ENCODE assay signal across 27 cellular contexts in genomic region chrX:110410598-110410997, GRCh38. TPM values are rescaled to one million over a fixed set of nuclear protein-coding genes. Genes with fewer than 3 reads are reported as not detected.
DNase-seq lines count a peak whose midpoint lies in the region; ATAC-seq, FAIRE-seq and TF ChIP-seq lines count a peak whose summit lies in the region.
"Had no signal": no experiment of that assay in that cellular context is flagged by ENCODE, and none has a peak within 500 bp of the region (broad histone marks: within the 10 kb centered on the region; RNA-seq: fewer than 3 reads in every experiment).

No MANE protein-coding gene starts in this region.

- H3K9me1 ChIP-seq in K562 (ENCODE audit: control insufficient read depth, insufficient read depth, low read length), result no peaks in the 10 kb centered on the region

- intact Hi-C loops in K562 (cut with micrococcal nuclease), result loop anchor here (10.0 kb wide), 1 partner anchor 496 kb away; no protein-coding TSS in a partner anchor

- H3K79me2 ChIP-seq in K562 (ENCODE audit: control insufficient read depth, insufficient read depth, low read length), result no peaks in the 10 kb centered on the region

- peak overlapping the region; percentile 19 for H3K27ac Mint-ChIP-seq in nephron progenitor cell
- H3K27ac Mint-ChIP-seq: CD4-positive, alpha-beta T cell had no signal

- peak overlapping the region; percentile 16 for H3K4me3 Mint-ChIP-seq in nephron progenitor cell
- H3K4me3 Mint-ChIP-seq: CD4-positive, alpha-beta T cell had no signal

- TF ChIP-seq CTCF in cardiac muscle cell (IDR thresholded peaks at IDR 0.05; ENCODE audit: low read depth, low read length), result no peak
- TF ChIP-seq CTCF in right atrium auricular region (IDR thresholded peaks at IDR 0.05), result no peak
- TF ChIP-seq CTCF in K562 (IDR thresholded peaks at IDR 0.05 in 2 of 3, conservative IDR thresholded peaks at IDR 0.05 in 1 of 3; ENCODE audit: insufficient read depth in 2 of 3, low read depth in 1 of 3, low read length in 3 of 3), result no peak
- no peak for TF ChIP-seq CTCF in nephron progenitor cell (IDR thresholded peaks at IDR 0.05)

- TF ChIP-seq RAD21 in K562 (CRISPR knock-in tag; conservative IDR thresholded peaks at IDR 0.05 in 1 of 2, IDR thresholded peaks at IDR 0.05 in 1 of 2), result no peak

- TF ChIP-seq EP300 in K562 (IDR thresholded peaks at IDR 0.05; ENCODE audit: low read length), result no peak

- peak; percentile 12; the same call in 1 of the 3 replicates for ATAC-seq in K562

- no peaks in the 10 kb centered on the region for H3K36me3 Mint-ChIP-seq in nephron progenitor cell (ENCODE audit: low read depth)

- peak overlapping the region; percentile 72 for H3K4me2 ChIP-seq in K562 (ENCODE audit: insufficient read depth, low read length)

- in situ Hi-C loops in K562 (cut with MboI), result loop anchor here (25.0 kb wide), 1 partner anchor 498 kb away; no protein-coding TSS in a partner anchor

- no peaks in the 10 kb centered on the region for H3K27me3 ChIP-seq in cardiac muscle cell
- H3K27me3 ChIP-seq in right atrium auricular region, result no peaks in the 10 kb centered on the region
- no peaks in the 10 kb centered on the region for H3K27me3 ChIP-seq in K562 (ENCODE audit: control insufficient read depth in 2 of 2, insufficient read depth in 2 of 2, low read length in 2 of 2)

- H3K36me3 ChIP-seq in cardiac muscle cell (no peaks in the 10 kb centered on the region), right atrium auricular region (no peaks in the 10 kb centered on the region), K562 (ENCODE audit: control insufficient read depth, insufficient read depth, low read length) (no peaks in the 10 kb centered on the region; the same call in 2 of the 3 replicates)
- H3K36me3 ChIP-seq: BLaER1 treated with 17β-estradiol and CSF1 and Interleukin-3, amounts not matched to agents 10 nM and 100 nM had no signal

- no peak for TF ChIP-seq POLR2A in K562 (conservative IDR thresholded peaks at IDR 0.05)

- FAIRE-seq in K562 (lab: Jason Lieb, UNC), result peak; percentile 49
- FAIRE-seq: H1, HTR-8/SVneo had no signal

- peak overlapping the region; percentile 4 to 65; a peak in 3 of 4 replicates for H3K9ac ChIP-seq in K562 (ENCODE audit: insufficient read depth in 1 of 2, low read depth in 2 of 2, low read length in 2 of 2)
- H3K9ac ChIP-seq: BLaER1 treated with 17β-estradiol and CSF1 and Interleukin-3, amounts not matched to agents 10 nM and 100 nM had no signal

- no peaks in the 10 kb centered on the region for H4K20me1 ChIP-seq in K562 (replicated peaks; ENCODE audit: control insufficient read depth, insufficient read depth, low read length)

- no peak for DNase-seq in cardiac muscle cell (ENCODE audit: low read depth in 1 of 2, low spot score in 1 of 2)
- DNase-seq in right atrium auricular region (ENCODE audit: low spot score), result no peak
- DNase-seq in K562 (ENCODE audit: extremely low read depth in 1 of 4, low spot score in 3 of 4), result peak in 2 of 4 experiments; percentile 51 to 67
- no peak for DNase-seq in nephron progenitor cell
- no peak for DNase-seq in effector CD4-positive, alpha-beta T cell
- no peak for DNase-seq in hypothalamus (lab: John Stamatoyannopoulos, UW)
- DNase-seq in activated naive CD4-positive, alpha-beta T cell treated with Interleukin-2 at 50 U/mL for 16 hours, result no peak
- DNase-seq: AML-193; CD4-positive, alpha-beta T cell; COR-L47; KG1; MM.1S; NCI-H1417; NCI-H1694; NCI-H2029 treated with DMSO at 0.1 percent for 48 hours; NCI-H2171; NCI-H226; NCI-H510A; NCI-H69; SIG-M5; SW 1271 had no signal

- POLR2A ChIA-PET in K562 (lab: Yijun Ruan, JAX), result interaction anchor here (2.0 to 2.4 kb wide), 3 partner anchors 232 to 258 kb away, joined by 6 to 8 read pairs (median 7); no protein-coding TSS in a partner anchor

- H3K4me3 ChIP-seq in cardiac muscle cell, result no peak overlapping the region
- H3K4me3 ChIP-seq in right atrium auricular region, result no peak overlapping the region
- no peak overlapping the region for H3K4me3 ChIP-seq in K562
- H3K4me3 ChIP-seq: BLaER1 treated with 17β-estradiol and CSF1 and Interleukin-3, amounts not matched to agents 10 nM and 100 nM; SK-N-MC had no signal

- peaks cover 43% of the 10 kb centered on the region for H3K4me1 ChIP-seq in cardiac muscle cell (ENCODE audit: low read depth)
- H3K4me1 ChIP-seq in right atrium auricular region, result no peaks in the 10 kb centered on the region
- peaks cover 32 to 49% of the 10 kb centered on the region in 2 experiments; a peak in 4 of 5 replicates for H3K4me1 ChIP-seq in K562 (replicated peaks in 1 of 2; ENCODE audit: control insufficient read depth in 2 of 2, insufficient read depth in 2 of 2, low read length in 2 of 2)

- 0% methylated on average over 5 of the region's 5 CpGs for WGBS in K562 (ENCODE audit: insufficient coverage, low coverage, missing lambda C conversion rate)

- no TSS peak for BruUV-seq in K562 (replicated peaks; lab: Mats Ljungman, UMichigan)

- H3K9me3 ChIP-seq in cardiac muscle cell (ENCODE audit: low read depth) (no peaks in the 10 kb centered on the region), right atrium auricular region (no peaks in the 10 kb centered on the region), K562 (replicated peaks; ENCODE audit: control insufficient read depth, insufficient read depth, low read depth, low read length) (no peaks in the 10 kb centered on the region)
- H3K9me3 ChIP-seq: BLaER1 treated with 17β-estradiol and CSF1 and Interleukin-3, amounts not matched to agents 10 nM and 100 nM had no signal

- H3K4me1 Mint-ChIP-seq in nephron progenitor cell, result peaks cover 72% of the 10 kb centered on the region

- H3K9me3 Mint-ChIP-seq in nephron progenitor cell, result no peaks in the 10 kb centered on the region
- H3K9me3 Mint-ChIP-seq: CD4-positive, alpha-beta T cell had no signal

- H3K27ac ChIP-seq in cardiac muscle cell (peak overlapping the region; percentile 90), right atrium auricular region (no peak overlapping the region), K562 (ENCODE audit: extremely low read depth, low read depth, low read length) (peak overlapping the region; percentile 86)
- H3K27ac ChIP-seq: BLaER1 treated with 17β-estradiol and CSF1 and Interleukin-3, amounts not matched to agents 10 nM and 100 nM; SK-N-MC had no signal

- CTCF ChIA-PET in K562 (lab: Yijun Ruan, JAX; ENCODE audit: low intra/inter-chr PET ratio), result interaction anchor here (1.0 to 6.5 kb wide), 2 partner anchors 250 to 264 kb away, joined by 3 to 39 read pairs; no protein-coding TSS in a partner anchor

- peak overlapping the region; percentile 76 for H2AFZ ChIP-seq in K562 (ENCODE audit: low read depth, low read length)

- H3K27me3 Mint-ChIP-seq in nephron progenitor cell (ENCODE audit: low read depth, poor library complexity), result peaks cover 2% of the 10 kb centered on the region
- H3K27me3 Mint-ChIP-seq: CD4-positive, alpha-beta T cell had no signal

TF ChIP-seq in K562, 482 proteins besides CTCF, POLR2A, EP300 and RAD21 (continues in another document):
- TF ChIP-seq FOXJ3 (CRISPR knock-in tag; IDR thresholded peaks at IDR 0.05), result no peak
- no peak for TF ChIP-seq CEBPG (CRISPR knock-in tag; IDR thresholded peaks at IDR 0.05)
- no peak for TF ChIP-seq CEBPG (tag; conservative IDR thresholded peaks at IDR 0.05 in 1 of 2, IDR thresholded peaks at IDR 0.05 in 1 of 2)
- peak in 1 of 2 experiments; percentile 24 for TF ChIP-seq E2F6 (IDR thresholded peaks at IDR 0.05; ENCODE audit: borderline replicate concordance in 1 of 2, extremely low read depth in 1 of 2, insufficient read depth in 1 of 2, insufficient read length in 1 of 2, low read depth in 1 of 2, low read length in 1 of 2, poor library complexity in 1 of 2, severe bottlenecking in 1 of 2)
- TF ChIP-seq ID3 (CRISPR knock-in tag; IDR thresholded peaks at IDR 0.05), result no peak
- TF ChIP-seq ID3 (tag; IDR thresholded peaks at IDR 0.05), result peak; percentile 71; the same call in 1 of the 2 replicates

RNA-seq across cellular contexts. Expression of gene RTL9, which starts 52.0 kb away (rescaled TPM):
- total RNA-seq in cardiac muscle cell (0.74 and 1.4 TPM in 2 replicates), right atrium auricular region (under 1 TPM; 0.41 to 0.67 TPM), K562 (2014; rRNA removed) (0.04 and 0.05 TPM in 2 replicates), K562 (2014; rRNA removed; fragmentation: Illumina TruSeq; extraction: Trizol) (0.10 and 0.11 TPM in 2 replicates), K562 (2015; rRNA removed; fragmentation: Illumina TruSeq; extraction: Trizol) (0.04 TPM in 1 of 2 replicates, not detected in the other), K562 (2021) (0.16 and 0.31 TPM in 2 replicates)
- polyA plus RNA-seq in cardiac muscle cell (0.39 and 0.88 TPM in 2 replicates), K562 (2011; rRNA removed) (0.03 and 0.35 TPM in 2 replicates), K562 (2014; fragmentation: Illumina TruSeq; extraction: Trizol) (0.18 and 0.22 TPM in 2 replicates), K562 (2014; fragmentation: Nextera tagmentation; extraction: Ambion mirVana) (under 1 TPM in 1 of 2 experiments, not detected in 1; 0.06 TPM), K562 (2014; rRNA removed) (0.11 and 0.21 TPM in 2 replicates)
- 0.16 and 0.26 TPM in 2 replicates for total RNA-seq in K562 (2011; cell fraction: chromatin; rRNA removed; ENCODE audit: low replicate concordance)
- total RNA-seq in K562 (2011; cell fraction: nucleolus; rRNA removed), result under 0.01 TPM in 1 of 2 replicates, not detected in the other
- total RNA-seq in K562 (2011; cell fraction: nucleoplasm; rRNA removed), result 0.15 TPM in 2 replicates
- polyA plus RNA-seq in K562 (2011; cell fraction: cytosol; rRNA removed), result 0.06 and 0.52 TPM in 2 replicates
- polyA plus RNA-seq in K562 (2011; cell fraction: nucleus; rRNA removed), result 0.10 and 1.2 TPM in 2 replicates
- 0.08 and 0.17 TPM in 2 replicates for polyA plus RNA-seq in K562 (2012)
- polyA minus RNA-seq in K562 (2011; rRNA and poly(A)+ RNA removed), result 0.25 TPM in 1 of 2 replicates, not detected in the other
- 0.38 TPM in 1 of 2 replicates, not detected in the other for polyA minus RNA-seq in K562 (2011; cell fraction: cytosol; rRNA and poly(A)+ RNA removed)
- polyA minus RNA-seq in K562 (2011; cell fraction: nucleus; rRNA and poly(A)+ RNA removed), result 0.13 TPM in 1 of 2 replicates, not detected in the other
- total RNA-seq: CD4-positive, alpha-beta T cell; Daoy; G401 had no signal

Comparison
In these comparisons a context has a peak if more than half of its experiments do, and no peak if none do; other contexts are left out.
1. H3K27ac ChIP-seq: peak in cardiac muscle cell (single experiment) and K562 (single experiment); none in right atrium auricular region (0 of 2).